ENCODE assay signal across 8 cellular contexts in genomic region chr4:183659029-183659870, GRCh38. TPM values are rescaled to one million over a fixed set of nuclear protein-coding genes. Genes with fewer than 3 reads are reported as not detected.
DNase-seq lines count a peak whose midpoint lies in the region; ATAC-seq and FAIRE-seq lines count a peak whose summit lies in the region.

Gene RWDD4 (minus strand): TSS chr4:183659185. CDS start chr4:183658952, 233 bp downstream.
Gene TRAPPC11 (plus strand): TSS chr4:183659293. CDS start chr4:183663868, 4,575 bp downstream.

- H3K27ac ChIP-seq in mesendoderm (ENCODE audit: low read depth, low read length), result peak within 1 kb of the TSS; percentile 54

- peak within 1 kb of the TSS; percentile 30 for H2BK5ac ChIP-seq in mesendoderm (ENCODE audit: low read length)

- no peak within 1 kb of the TSS for H2BK120ac ChIP-seq in mesendoderm (ENCODE audit: low read depth, low read length)

- H3K4me1 ChIP-seq in endocrine pancreas (ENCODE audit: control insufficient read depth, insufficient read depth, low read length), result peaks cover 9% of the 10 kb centered on the region
- peaks cover 2% of the 10 kb centered on the region for H3K4me1 ChIP-seq in mesendoderm (ENCODE audit: control insufficient read depth, low read depth, low read length)

- peak; percentile 100 for ATAC-seq in GM21367 (IDR thresholded peaks at IDR 0.05; ENCODE audit: unreplicated experiment)
- peak; percentile 99 for ATAC-seq in activated CD8-positive, alpha-beta memory T cell treated with anti-CD3 and anti-CD28 coated beads, Interleukin-2, amount 10 ng/mL, durations not matched to agents 7 days and 5 days

- H3K18ac ChIP-seq in mesendoderm (ENCODE audit: low read length), result peak within 1 kb of the TSS; percentile 82

- H4K8ac ChIP-seq in mesendoderm (ENCODE audit: low read depth, low read length), result no peak within 1 kb of the TSS

- peaks cover 14% of the 10 kb centered on the region for H3K36me3 Mint-ChIP-seq in activated CD8-positive, alpha-beta memory T cell treated with anti-CD3 and anti-CD28 coated beads, Interleukin-2, amount 10 ng/mL, durations not matched to agents 7 days and 5 days

- DNase-seq in Caki2 (ENCODE audit: low read depth) (peak; percentile 96), HTR-8/SVneo (ENCODE audit: insufficient read length, low spot score) (peak; percentile 98), NOMO-1 treated with dmso at 0.1 percent for 144 hours (lab: John Stamatoyannopoulos, UW; ENCODE audit: unreplicated experiment) (peak; percentile 96), mesendoderm (peak; percentile 100)
- peak; percentile 98 for DNase-seq in activated CD8-positive, alpha-beta memory T cell treated with anti-CD3 and anti-CD28 coated beads, Interleukin-2, amount 10 ng/mL, durations not matched to agents 7 days and 5 days
- peak; percentile 91 for DNase-seq in stimulated activated CD8-positive, alpha-beta memory T cell treated with anti-CD3 and anti-CD28 coated beads, Interleukin-15, amount 100 ng/mL, for 1 hour (ENCODE audit: low read depth)

- FAIRE-seq in HTR-8/SVneo (lab: Jason Lieb, UNC), result peak; percentile 95

- H3K79me1 ChIP-seq in mesendoderm (ENCODE audit: low read length), result peaks cover 6% of the 10 kb centered on the region

- H3K4me3 Mint-ChIP-seq in activated CD8-positive, alpha-beta memory T cell treated with anti-CD3 and anti-CD28 coated beads, Interleukin-2, amount 10 ng/mL, durations not matched to agents 7 days and 5 days, result peak within 1 kb of the TSS; percentile 84

- H3K79me2 ChIP-seq in mesendoderm (ENCODE audit: control insufficient read depth, insufficient read depth, low read length), result peaks cover 4% of the 10 kb centered on the region

- CTCF ChIA-PET in activated CD8-positive, alpha-beta memory T cell treated with anti-CD3 and anti-CD28 coated beads, Interleukin-2, amount 10 ng/mL, durations not matched to agents 7 days and 5 days (lab: Charles Lee), result no interaction called here

- H3K9ac ChIP-seq in endocrine pancreas (ENCODE audit: control insufficient read depth, insufficient read depth, low read length), result peak within 1 kb of the TSS; percentile 86
- H3K9ac ChIP-seq in mesendoderm (ENCODE audit: low read length), result peak within 1 kb of the TSS; percentile 95

- H3K4me1 Mint-ChIP-seq in activated CD8-positive, alpha-beta memory T cell treated with anti-CD3 and anti-CD28 coated beads, Interleukin-2, amount 10 ng/mL, durations not matched to agents 7 days and 5 days, result peaks cover 36% of the 10 kb centered on the region

- no CpG with 5 or more reads among the region's 63 CpGs for whole genome bisulfite sequencing in mesendoderm (ENCODE audit: extremely low coverage, insufficient coverage, low lambda C conversion rate)

- peak within 1 kb of the TSS; percentile 88 for H3K4ac ChIP-seq in mesendoderm (ENCODE audit: low read depth, low read length)

- peak within 1 kb of the TSS; percentile 66 for H3K23ac ChIP-seq in mesendoderm (ENCODE audit: low read length)

- H3K36me3 ChIP-seq in endocrine pancreas (ENCODE audit: control insufficient read depth, insufficient read depth, low read length) (no peaks in the 10 kb centered on the region), mesendoderm (ENCODE audit: control insufficient read depth, insufficient read depth, low read length) (peaks cover 2% of the 10 kb centered on the region)

- H3K9me3 ChIP-seq in endocrine pancreas (ENCODE audit: control insufficient read depth, low read length), result no peaks in the 10 kb centered on the region

- H2BK15ac ChIP-seq in mesendoderm (replicated peaks; ENCODE audit: low read depth), result no peak within 1 kb of the TSS

- H3K9me3 Mint-ChIP-seq in activated CD8-positive, alpha-beta memory T cell treated with anti-CD3 and anti-CD28 coated beads, Interleukin-2, amount 10 ng/mL, durations not matched to agents 7 days and 5 days (ENCODE audit: low read depth), result no peaks in the 10 kb centered on the region

- H3K27ac Mint-ChIP-seq in activated CD8-positive, alpha-beta memory T cell treated with anti-CD3 and anti-CD28 coated beads, Interleukin-2, amount 10 ng/mL, durations not matched to agents 7 days and 5 days, result peak within 1 kb of the TSS; percentile 96

- in situ Hi-C loops in Caki2 (cut with HindIII; ENCODE audit: low pct_unique_long_range_greater_than_20kb, low sequenced_read_pairs), result no loop called here

- no peak within 1 kb of the TSS for H2AK5ac ChIP-seq in mesendoderm (ENCODE audit: low read length)

- H3K4me3 ChIP-seq in endocrine pancreas (ENCODE audit: control insufficient read depth, insufficient read depth, low read length) (peak within 1 kb of the TSS; percentile 99), mesendoderm (ENCODE audit: low read length) (peak within 1 kb of the TSS; percentile 97)

- peak within 1 kb of the TSS; percentile 97 for H3K4me2 ChIP-seq in mesendoderm (ENCODE audit: low read length)

- no peaks in the 10 kb centered on the region for H3K27me3 ChIP-seq in endocrine pancreas (ENCODE audit: control insufficient read depth, insufficient read depth, low read length)
- no peaks in the 10 kb centered on the region for H3K27me3 ChIP-seq in mesendoderm (ENCODE audit: insufficient read depth, low read length, poor library complexity)

- H3K27me3 Mint-ChIP-seq in activated CD8-positive, alpha-beta memory T cell treated with anti-CD3 and anti-CD28 coated beads, Interleukin-2, amount 10 ng/mL, durations not matched to agents 7 days and 5 days, result no peaks in the 10 kb centered on the region

- peak within 1 kb of the TSS; percentile 95 for H3K56ac ChIP-seq in mesendoderm (ENCODE audit: low read length)

- H4K5ac ChIP-seq in mesendoderm (ENCODE audit: low read length), result peak within 1 kb of the TSS; percentile 75

RNA-seq across cellular contexts. Expression of gene RWDD4, which starts in this region (rescaled TPM):
- 18.6 and 26.2 TPM in 2 replicates for total RNA-seq in Caki2 (2014; rRNA removed; shearing (Covaris generic); ENCODE audit: low replicate concordance)
- total RNA-seq in activated CD8-positive, alpha-beta memory T cell treated with anti-CD3 and anti-CD28 coated beads, Interleukin-2, amount 10 ng/mL, durations not matched to agents 7 days and 5 days, result 10 to 100 TPM; 17.8 to 18.6 TPM
- 28.2 TPM for polyA plus RNA-seq in mesendoderm (2013, experiment 1 of 2)
- 29.4 TPM for polyA plus RNA-seq in mesendoderm (2013, experiment 2 of 2)

RNA-seq across cellular contexts. Expression of gene TRAPPC11, which starts in this region (rescaled TPM):
- total RNA-seq in Caki2 (2014; rRNA removed; shearing (Covaris generic); ENCODE audit: low replicate concordance), result 17.2 and 35.7 TPM in 2 replicates
- 10 to 100 TPM; 30.3 to 34.6 TPM for total RNA-seq in activated CD8-positive, alpha-beta memory T cell treated with anti-CD3 and anti-CD28 coated beads, Interleukin-2, amount 10 ng/mL, durations not matched to agents 7 days and 5 days
- 15.3 TPM for polyA plus RNA-seq in mesendoderm (2013, experiment 1 of 2)
- polyA plus RNA-seq in mesendoderm (2013, experiment 2 of 2), result 14.9 TPM

Comparison
In these comparisons a context has a peak if more than half of its experiments do, and no peak if none do; other contexts are left out.
1. Peak in every context shown above with its lines: DNase-seq, ATAC-seq, H3K4me3 ChIP-seq and H3K27ac ChIP-seq.